ENCODE assay signal across 18 cellular contexts in genomic region chr9:136930014-136930413, GRCh38. TPM values are rescaled to one million over a fixed set of nuclear protein-coding genes. Genes with fewer than 3 reads are reported as not detected.
"Had no signal": no experiment of that assay in that cellular context is flagged by ENCODE, and none has a peak within 500 bp of the region (broad histone marks: within the 10 kb centered on the region; RNA-seq: fewer than 3 reads in every experiment).

No MANE protein-coding gene starts in this region.

- DNase-seq: activated CD4-positive, CD25-positive, alpha-beta regulatory T cell treated with anti-CD3 and anti-CD28 coated beads, Interleukin-2, amount 50 U/mL, for 72 hours; activated CD8-positive, alpha-beta memory T cell treated with anti-CD3 and anti-CD28 coated beads, Interleukin-2, amount 50 U/mL, for 4 hours; activated CD8-positive, alpha-beta T cell treated with anti-CD3 and anti-CD28 coated beads, Interleukin-2, amount 10 ng/mL, durations not matched to agents 7 days and 5 days; amniotic stem cell; effector memory CD8-positive, alpha-beta T cell; foreskin melanocyte; head of caudate nucleus; mammary epithelial cell; nucleus accumbens; SIG-M5; stimulated activated naive CD8-positive, alpha-beta T cell treated with anti-CD3 and anti-CD28 coated beads, Interleukin-15, amount 100 ng/mL, for 72 hours; upper lobe of right lung had no signal

- H3K4me3 ChIP-seq: upper lobe of right lung had no signal

- ATAC-seq: activated CD8-positive, alpha-beta T cell treated with anti-CD3 and anti-CD28 coated beads, Interleukin-2, amount 10 ng/mL, durations not matched to agents 7 days and 5 days; effector memory CD8-positive, alpha-beta T cell; stimulated activated naive CD8-positive, alpha-beta T cell treated with anti-CD3 and anti-CD28 coated beads, Interleukin-15, amount 100 ng/mL, for 72 hours; upper lobe of right lung had no signal

- H3K27me3 Mint-ChIP-seq: dendritic cell treated with granulocyte-macrophage colony-stimulating factor and Interleukin-4, amounts not matched to agents 40 ng/mL and 50 ng/mL, for 4 days; effector memory CD8-positive, alpha-beta T cell; stimulated activated naive CD8-positive, alpha-beta T cell treated with anti-CD3 and anti-CD28 coated beads, Interleukin-15, amount 100 ng/mL, for 72 hours had no signal

- H3K9me3 Mint-ChIP-seq: dendritic cell treated with granulocyte-macrophage colony-stimulating factor and Interleukin-4, amounts not matched to agents 40 ng/mL and 50 ng/mL, for 4 days; effector memory CD8-positive, alpha-beta T cell had no signal

- H3K27ac ChIP-seq: epithelial cell of prostate, upper lobe of right lung had no signal

- H3K9me3 ChIP-seq: upper lobe of right lung had no signal

- H3K4me3 Mint-ChIP-seq: activated CD8-positive, alpha-beta T cell treated with anti-CD3 and anti-CD28 coated beads, Interleukin-2, amount 10 ng/mL, durations not matched to agents 7 days and 5 days; dendritic cell treated with granulocyte-macrophage colony-stimulating factor and Interleukin-4, amounts not matched to agents 40 ng/mL and 50 ng/mL, for 4 days; effector memory CD8-positive, alpha-beta T cell; nephron; stimulated activated naive CD8-positive, alpha-beta T cell treated with anti-CD3 and anti-CD28 coated beads, Interleukin-15, amount 100 ng/mL, for 72 hours had no signal

- H3K4me1 Mint-ChIP-seq: nephron had no signal

- H3K4me1 ChIP-seq: upper lobe of right lung had no signal

- H3K27me3 ChIP-seq: upper lobe of right lung had no signal

- H3K27ac Mint-ChIP-seq: activated CD8-positive, alpha-beta T cell treated with anti-CD3 and anti-CD28 coated beads, Interleukin-2, amount 10 ng/mL, durations not matched to agents 7 days and 5 days; dendritic cell treated with granulocyte-macrophage colony-stimulating factor and Interleukin-4, amounts not matched to agents 40 ng/mL and 50 ng/mL, for 4 days; nephron had no signal

RNA-seq across cellular contexts. Expression of gene C8G, which starts 15.0 kb away (rescaled TPM):
- total RNA-seq: cerebellum, mononuclear cell, temporal lobe had no signal

RNA-seq across cellular contexts. Expression of gene LCN12, which starts 22.1 kb away (rescaled TPM):
- total RNA-seq: mononuclear cell had no signal
